In the genomic region with DNA sequence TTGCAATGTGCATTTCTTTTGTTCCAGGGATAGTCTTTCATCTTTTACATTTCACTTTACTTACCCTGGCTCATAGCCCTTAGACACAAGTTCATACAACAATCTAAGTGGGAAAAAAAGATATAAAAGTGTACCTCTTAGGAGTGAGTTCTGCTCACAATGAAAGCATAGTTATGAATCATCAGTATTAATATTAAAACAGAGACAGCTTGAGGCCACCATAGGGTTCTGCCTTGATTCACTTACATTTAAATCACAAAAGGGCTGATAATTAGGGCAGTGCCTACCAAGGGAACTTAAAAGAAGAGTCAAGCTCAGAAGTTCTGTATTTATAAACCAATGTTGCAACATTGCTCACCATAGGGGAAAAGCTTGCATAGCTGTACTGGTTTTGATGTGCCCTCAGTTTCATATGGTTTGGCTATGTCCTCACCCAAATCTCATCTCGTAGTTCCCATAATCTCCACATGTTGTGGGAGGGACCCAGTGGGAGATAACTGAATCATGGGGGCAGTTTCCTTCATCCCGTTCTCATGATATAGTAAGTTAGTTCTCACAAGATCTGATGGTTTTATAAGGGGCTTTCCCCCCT, we compare ENCODE assay signal across 1 cellular context.
TF ChIP-seq lines count a peak whose summit lies in the region.

No MANE protein-coding gene starts in this region.

TF ChIP-seq in GM23338, 12 proteins besides CTCF, POLR2A, EP300 and RAD21 (continued from another document):
- TF ChIP-seq, protein P1, sequence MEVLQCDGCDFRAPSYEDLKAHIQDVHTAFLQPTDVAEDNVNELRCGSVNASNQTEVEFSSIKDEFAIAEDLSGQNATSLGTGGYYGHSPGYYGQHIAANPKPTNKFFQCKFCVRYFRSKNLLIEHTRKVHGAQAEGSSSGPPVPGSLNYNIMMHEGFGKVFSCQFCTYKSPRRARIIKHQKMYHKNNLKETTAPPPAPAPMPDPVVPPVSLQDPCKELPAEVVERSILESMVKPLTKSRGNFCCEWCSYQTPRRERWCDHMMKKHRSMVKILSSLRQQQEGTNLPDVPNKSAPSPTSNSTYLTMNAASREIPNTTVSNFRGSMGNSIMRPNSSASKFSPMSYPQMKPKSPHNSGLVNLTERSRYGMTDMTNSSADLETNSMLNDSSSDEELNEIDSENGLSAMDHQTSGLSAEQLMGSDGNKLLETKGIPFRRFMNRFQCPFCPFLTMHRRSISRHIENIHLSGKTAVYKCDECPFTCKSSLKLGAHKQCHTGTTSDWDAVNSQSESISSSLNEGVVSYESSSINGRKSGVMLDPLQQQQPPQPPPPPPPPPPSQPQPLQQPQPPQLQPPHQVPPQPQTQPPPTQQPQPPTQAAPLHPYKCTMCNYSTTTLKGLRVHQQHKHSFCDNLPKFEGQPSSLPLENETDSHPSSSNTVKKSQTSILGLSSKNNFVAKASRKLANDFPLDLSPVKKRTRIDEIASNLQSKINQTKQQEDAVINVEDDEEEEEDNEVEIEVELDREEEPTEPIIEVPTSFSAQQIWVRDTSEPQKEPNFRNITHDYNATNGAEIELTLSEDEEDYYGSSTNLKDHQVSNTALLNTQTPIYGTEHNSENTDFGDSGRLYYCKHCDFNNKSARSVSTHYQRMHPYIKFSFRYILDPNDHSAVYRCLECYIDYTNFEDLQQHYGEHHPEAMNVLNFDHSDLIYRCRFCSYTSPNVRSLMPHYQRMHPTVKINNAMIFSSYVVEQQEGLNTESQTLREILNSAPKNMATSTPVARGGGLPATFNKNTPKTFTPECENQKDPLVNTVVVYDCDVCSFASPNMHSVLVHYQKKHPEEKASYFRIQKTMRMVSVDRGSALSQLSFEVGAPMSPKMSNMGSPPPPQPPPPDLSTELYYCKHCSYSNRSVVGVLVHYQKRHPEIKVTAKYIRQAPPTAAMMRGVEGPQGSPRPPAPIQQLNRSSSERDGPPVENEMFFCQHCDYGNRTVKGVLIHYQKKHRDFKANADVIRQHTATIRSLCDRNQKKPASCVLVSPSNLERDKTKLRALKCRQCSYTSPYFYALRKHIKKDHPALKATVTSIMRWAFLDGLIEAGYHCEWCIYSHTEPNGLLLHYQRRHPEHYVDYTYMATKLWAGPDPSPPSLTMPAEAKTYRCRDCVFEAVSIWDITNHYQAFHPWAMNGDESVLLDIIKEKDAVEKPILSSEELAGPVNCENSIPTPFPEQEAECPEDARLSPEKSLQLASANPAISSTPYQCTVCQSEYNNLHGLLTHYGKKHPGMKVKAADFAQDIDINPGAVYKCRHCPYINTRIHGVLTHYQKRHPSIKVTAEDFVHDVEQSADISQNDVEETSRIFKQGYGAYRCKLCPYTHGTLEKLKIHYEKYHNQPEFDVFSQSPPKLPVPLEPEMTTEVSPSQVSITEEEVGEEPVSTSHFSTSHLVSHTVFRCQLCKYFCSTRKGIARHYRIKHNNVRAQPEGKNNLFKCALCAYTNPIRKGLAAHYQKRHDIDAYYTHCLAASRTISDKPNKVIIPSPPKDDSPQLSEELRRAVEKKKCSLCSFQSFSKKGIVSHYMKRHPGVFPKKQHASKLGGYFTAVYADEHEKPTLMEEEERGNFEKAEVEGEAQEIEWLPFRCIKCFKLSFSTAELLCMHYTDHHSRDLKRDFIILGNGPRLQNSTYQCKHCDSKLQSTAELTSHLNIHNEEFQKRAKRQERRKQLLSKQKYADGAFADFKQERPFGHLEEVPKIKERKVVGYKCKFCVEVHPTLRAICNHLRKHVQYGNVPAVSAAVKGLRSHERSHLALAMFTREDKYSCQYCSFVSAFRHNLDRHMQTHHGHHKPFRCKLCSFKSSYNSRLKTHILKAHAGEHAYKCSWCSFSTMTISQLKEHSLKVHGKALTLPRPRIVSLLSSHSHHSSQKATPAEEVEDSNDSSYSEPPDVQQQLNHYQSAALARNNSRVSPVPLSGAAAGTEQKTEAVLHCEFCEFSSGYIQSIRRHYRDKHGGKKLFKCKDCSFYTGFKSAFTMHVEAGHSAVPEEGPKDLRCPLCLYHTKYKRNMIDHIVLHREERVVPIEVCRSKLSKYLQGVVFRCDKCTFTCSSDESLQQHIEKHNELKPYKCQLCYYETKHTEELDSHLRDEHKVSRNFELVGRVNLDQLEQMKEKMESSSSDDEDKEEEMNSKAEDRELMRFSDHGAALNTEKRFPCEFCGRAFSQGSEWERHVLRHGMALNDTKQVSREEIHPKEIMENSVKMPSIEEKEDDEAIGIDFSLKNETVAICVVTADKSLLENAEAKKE (CRISPR knock-in tag; IDR thresholded peaks at IDR 0.05), result no peak
- TF ChIP-seq ZNF114 (CRISPR knock-in tag; IDR thresholded peaks at IDR 0.05) (no peak), ZNF331 (CRISPR knock-in tag; IDR thresholded peaks at IDR 0.05; ENCODE audit: low read depth) (no peak), POLR2AphosphoS5 (IDR thresholded peaks at IDR 0.05; ENCODE audit: low read depth) (no peak), CREB1 (CRISPR knock-in tag; IDR thresholded peaks at IDR 0.05; ENCODE audit: low read depth) (no peak)
